8 cellular contexts compared by ENCODE assay signal in the genomic region with DNA sequence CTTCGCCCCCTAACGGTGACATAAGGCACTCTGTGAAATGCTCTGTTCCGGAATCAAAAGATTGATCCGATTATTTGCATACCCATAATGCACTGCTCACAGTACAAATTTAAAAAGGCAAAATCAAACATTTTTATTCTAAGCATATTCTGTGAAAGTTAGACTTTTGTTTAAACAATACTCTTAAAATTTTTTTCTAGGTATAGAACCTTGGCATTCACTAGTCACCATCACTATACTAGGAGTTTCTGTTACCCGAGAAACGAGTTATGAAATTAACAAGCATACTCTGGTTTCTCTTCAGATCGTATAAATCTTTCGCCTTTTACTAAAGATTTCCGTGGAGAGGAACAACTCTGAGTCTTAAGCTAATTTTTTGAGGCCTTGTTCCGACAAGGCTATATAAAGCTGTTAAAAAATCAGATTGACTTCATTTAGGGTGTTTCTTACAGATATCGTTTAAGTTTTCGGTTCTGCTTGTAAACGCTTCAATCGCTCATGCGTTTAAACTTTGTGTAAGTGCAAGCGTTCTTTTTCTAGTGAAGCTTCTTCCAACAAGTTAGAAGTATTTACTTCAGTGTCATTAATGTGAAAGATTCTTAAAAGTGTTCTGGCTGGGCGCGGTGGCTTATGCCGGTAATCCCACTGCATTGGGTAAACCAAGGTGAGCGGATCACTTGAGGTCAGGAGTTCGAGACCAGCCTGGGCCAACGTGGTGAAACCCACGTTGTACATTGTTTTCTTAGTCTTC.
DNase-seq lines count a peak whose midpoint lies in the region; ATAC-seq and TF ChIP-seq lines count a peak whose summit lies in the region.

Gene RNU5B-1 (plus strand): TSS at position 285 of the 751 bp plus-strand sequence.

- TF ChIP-seq CTCF in AG10803 (conservative IDR thresholded peaks at IDR 0.05; ENCODE audit: low read length) (peak; percentile 94), choroid plexus epithelial cell (conservative IDR thresholded peaks at IDR 0.05; ENCODE audit: low read depth, low read length) (peak; percentile 91)

- peak; percentile 76 for ATAC-seq in GM18873 (IDR thresholded peaks at IDR 0.05; ENCODE audit: low FRiP score, unreplicated experiment)
- ATAC-seq in HG03139 (IDR thresholded peaks at IDR 0.05; ENCODE audit: unreplicated experiment), result peak; percentile 48

- peak; percentile 95 for DNase-seq in AG10803 (ENCODE audit: low read depth)
- peak; percentile 99 for DNase-seq in NCI-H226
- peak; percentile 58 for DNase-seq in activated CD4-positive, CD25-positive, alpha-beta regulatory T cell treated with anti-CD3 and anti-CD28 coated beads, Interleukin-2, amount 50 U/mL, for 16 hours (ENCODE audit: low read depth, low spot score)
- DNase-seq in choroid plexus epithelial cell (ENCODE audit: low read depth), result peak; percentile 97
- DNase-seq in kidney glomerular epithelial cell (lab: John Stamatoyannopoulos, UW), result peak; percentile 98
- peak; percentile 77 to 80 for DNase-seq in stimulated activated CD4-positive, alpha-beta T cell treated with anti-CD3 and anti-CD28 coated beads, Interleukin-15, amount 100 ng/mL, for 48 hours (ENCODE audit: low read depth in 2 of 2)

- H3K4me3 ChIP-seq in AG10803 (ENCODE audit: low read length), result peak within 1 kb of the TSS; percentile 63
- peak within 1 kb of the TSS; percentile 61 for H3K4me3 ChIP-seq in choroid plexus epithelial cell (ENCODE audit: low read depth, low read length)

Comparison
In these comparisons a context has a peak if more than half of its experiments do, and no peak if none do; other contexts are left out.
1. Peak in every context shown above with its lines: DNase-seq, ATAC-seq and H3K4me3 ChIP-seq.